ENCODE assay signal across 8 cellular contexts in genomic region chr11:9265211-9266131, GRCh38. TPM values are rescaled to one million over a fixed set of nuclear protein-coding genes. Genes with fewer than 3 reads are reported as not detected.
DNase-seq lines count a peak whose midpoint lies in the region; ATAC-seq, FAIRE-seq and TF ChIP-seq lines count a peak whose summit lies in the region.

Gene DENND5A, minus strand, starts transcription at chr11:9265350. Its CDS starts 281 bp downstream, at chr11:9265069.

- TF ChIP-seq POLR2A in A549 (IDR thresholded peaks at IDR 0.05; ENCODE audit: low read length), result peak; percentile 76

- H3K4me2 ChIP-seq in A549, result peak within 1 kb of the TSS; percentile 87
- peak within 1 kb of the TSS; percentile 85 for H3K4me2 ChIP-seq in OCI-LY1 (ENCODE audit: low read length)

- no peaks in the 10 kb centered on the region for H3K79me2 ChIP-seq in OCI-LY1 (ENCODE audit: insufficient read depth, low read length)

- TF ChIP-seq EP300 in A549 (IDR thresholded peaks at IDR 0.05), result no peak

- POLR2A ChIA-PET in A549 (lab: Yijun Ruan, JAX), result interaction anchor here (0.6 to 1.6 kb wide), 4 partner anchors 10 to 195 kb away, joined by 3 to 10 read pairs (median 6); partner anchors contain the start of genes IPO7 and ZNF143

- peak; percentile 88 to 91 for ATAC-seq in A549
- ATAC-seq in GM18868 (IDR thresholded peaks at IDR 0.05; ENCODE audit: unreplicated experiment), result peak; percentile 59
- ATAC-seq in activated T-cell treated with anti-CD3 and anti-CD28 coated beads, Interleukin-2, amount 50 U/mL, for 4 hours, result peak; percentile 38 to 44
- peak; percentile 71 for ATAC-seq in stimulated activated memory B cell treated with anti-CD40 and anti-IgM and Interleukin-4, amounts not matched to agents 10 μg/mL and 1 μg/mL and 100 μg/mL, for 72 hours

- H3K4me1 ChIP-seq in A549, result peaks cover 29% of the 10 kb centered on the region
- H3K4me1 ChIP-seq in OCI-LY1 (ENCODE audit: insufficient read depth, low read length, severe bottlenecking), result peaks cover 21% of the 10 kb centered on the region
- peaks cover 0 to 2% of the 10 kb centered on the region in 2 donors for H3K4me1 ChIP-seq in esophagus (ENCODE audit: control insufficient read depth in 2 of 2, insufficient read depth in 2 of 2, low read length in 1 of 2)

- H3K4me3 Mint-ChIP-seq in activated T-cell treated with anti-CD3 and anti-CD28 coated beads, Interleukin-2, amount 50 U/mL, for 4 hours, result peak within 1 kb of the TSS; percentile 95
- H3K4me3 Mint-ChIP-seq in stimulated activated memory B cell treated with anti-CD40 and anti-IgM and Interleukin-4, amounts not matched to agents 10 μg/mL and 1 μg/mL and 100 μg/mL, for 72 hours, result peak within 1 kb of the TSS; percentile 85

- H3K27me3 ChIP-seq in OCI-LY1 (ENCODE audit: insufficient read depth, low read length) (no peaks in the 10 kb centered on the region), esophagus (ENCODE audit: control insufficient read depth in 1 of 2, insufficient read depth in 2 of 2, low read length in 2 of 2) (no peaks in the 10 kb centered on the region)

- no peaks in the 10 kb centered on the region for H4K20me1 ChIP-seq in OCI-LY1 (ENCODE audit: insufficient read depth, low read length)

- H3K4me3 ChIP-seq in A549 (peak within 1 kb of the TSS; percentile 76), OCI-LY1 (ENCODE audit: low read depth, low read length, poor library complexity, severe bottlenecking) (peak within 1 kb of the TSS; percentile 82), esophagus (ENCODE audit: low read depth in 1 of 2, low read length in 2 of 2) (peak within 1 kb of the TSS; percentile 78 to 84)

- no peak for TF ChIP-seq CTCF in A549 (IDR thresholded peaks at IDR 0.05)
- no peak for TF ChIP-seq CTCF in OCI-LY1 (IDR thresholded peaks at IDR 0.05; ENCODE audit: low read length)

- FAIRE-seq in A549 (lab: Jason Lieb, UNC) (no peak), HTR-8/SVneo (lab: Jason Lieb, UNC) (peak; percentile 74)

- no peaks in the 10 kb centered on the region for H3K9me2 ChIP-seq in OCI-LY1 (ENCODE audit: low read depth, low read length)

- TF ChIP-seq RAD21 in A549 (conservative IDR thresholded peaks at IDR 0.05 in 1 of 2, IDR thresholded peaks at IDR 0.05 in 1 of 2), result no peak

- no peaks in the 10 kb centered on the region for H3K36me3 Mint-ChIP-seq in activated T-cell treated with anti-CD3 and anti-CD28 coated beads, Interleukin-2, amount 50 U/mL, for 4 hours (ENCODE audit: insufficient read depth)
- H3K36me3 Mint-ChIP-seq in stimulated activated memory B cell treated with anti-CD40 and anti-IgM and Interleukin-4, amounts not matched to agents 10 μg/mL and 1 μg/mL and 100 μg/mL, for 72 hours, result no peaks in the 10 kb centered on the region

- H3K27ac ChIP-seq in A549 (peak within 1 kb of the TSS; percentile 91 to 96), OCI-LY1 (ENCODE audit: low read depth, low read length, poor library complexity, severe bottlenecking) (no peak within 1 kb of the TSS), esophagus (ENCODE audit: low read depth in 2 of 2, low read length in 1 of 2) (peak within 1 kb of the TSS; percentile 85 to 89)

- H3K9me3 Mint-ChIP-seq in activated T-cell treated with anti-CD3 and anti-CD28 coated beads, Interleukin-2, amount 50 U/mL, for 4 hours, result no peaks in the 10 kb centered on the region
- H3K9me3 Mint-ChIP-seq in stimulated activated memory B cell treated with anti-CD40 and anti-IgM and Interleukin-4, amounts not matched to agents 10 μg/mL and 1 μg/mL and 100 μg/mL, for 72 hours, result no peaks in the 10 kb centered on the region

- WGBS in A549 (ENCODE audit: missing lambda C conversion rate), result 25% methylated on average over 29 of the region's 63 CpGs
- 7% methylated on average over 57 to 63 of the region's 63 CpGs for WGBS in esophagus, 2 donors

- H3K4me1 Mint-ChIP-seq in activated T-cell treated with anti-CD3 and anti-CD28 coated beads, Interleukin-2, amount 50 U/mL, for 4 hours (ENCODE audit: low read depth), result peaks cover 37% of the 10 kb centered on the region
- H3K4me1 Mint-ChIP-seq in stimulated activated memory B cell treated with anti-CD40 and anti-IgM and Interleukin-4, amounts not matched to agents 10 μg/mL and 1 μg/mL and 100 μg/mL, for 72 hours, result peaks cover 40% of the 10 kb centered on the region

- peak within 1 kb of the TSS; percentile 60; the same call in 1 of the 2 replicates for H3K9ac ChIP-seq in OCI-LY1 (ENCODE audit: low read length)

- no peaks in the 10 kb centered on the region for H3K36me3 ChIP-seq in OCI-LY1 (ENCODE audit: insufficient read depth, low read length)
- H3K36me3 ChIP-seq in esophagus (ENCODE audit: control insufficient read depth in 2 of 2, insufficient read depth in 2 of 2, low read length in 1 of 2), result no peaks in the 10 kb centered on the region

- no peak within 1 kb of the TSS for H2AFZ ChIP-seq in OCI-LY1 (ENCODE audit: low read length)

- peak within 1 kb of the TSS; percentile 81 for H3K27ac Mint-ChIP-seq in stimulated activated memory B cell treated with anti-CD40 and anti-IgM and Interleukin-4, amounts not matched to agents 10 μg/mL and 1 μg/mL and 100 μg/mL, for 72 hours

- no peaks in the 10 kb centered on the region for H3F3A ChIP-seq in OCI-LY1 (ENCODE audit: insufficient read depth, low read length)

- H3K27me3 Mint-ChIP-seq in activated T-cell treated with anti-CD3 and anti-CD28 coated beads, Interleukin-2, amount 50 U/mL, for 4 hours (ENCODE audit: low read depth), result no peaks in the 10 kb centered on the region
- H3K27me3 Mint-ChIP-seq in stimulated activated memory B cell treated with anti-CD40 and anti-IgM and Interleukin-4, amounts not matched to agents 10 μg/mL and 1 μg/mL and 100 μg/mL, for 72 hours, result no peaks in the 10 kb centered on the region

- DNase-seq in A549 (ENCODE audit: low read depth in 1 of 2, low spot score in 1 of 2) (peak; percentile 86 to 98), HTR-8/SVneo (ENCODE audit: insufficient read length, low spot score) (peak; percentile 98), mucosa of gallbladder (ENCODE audit: low spot score) (peak; percentile 80)
- DNase-seq in activated T-cell treated with anti-CD3 and anti-CD28 coated beads, Interleukin-2, amount 50 U/mL, for 4 hours, result peak; percentile 39

- H3K9me3 ChIP-seq in A549 (no peaks in the 10 kb centered on the region), OCI-LY1 (ENCODE audit: low read length) (no peaks in the 10 kb centered on the region), esophagus (ENCODE audit: control insufficient read depth in 2 of 2, insufficient read depth in 1 of 2, low read depth in 1 of 2, low read length in 1 of 2) (no peaks in the 10 kb centered on the region)

- CTCF ChIA-PET in A549 (lab: Yijun Ruan, JAX), result interaction anchor here (0.6 to 1.8 kb wide), 3 partner anchors 10 to 78 kb away, joined by 3 to 9 read pairs (median 3); no protein-coding TSS in a partner anchor

TF ChIP-seq in A549, 52 proteins besides CTCF, POLR2A, EP300 and RAD21:
- no peak for TF ChIP-seq ZFP36 (IDR thresholded peaks at IDR 0.05; ENCODE audit: borderline replicate concordance, partially characterized antibody)
- TF ChIP-seq MAX (IDR thresholded peaks at IDR 0.05), result peak; percentile 73
- TF ChIP-seq JUN (IDR thresholded peaks at IDR 0.05), result peak in 1 of 2 experiments; percentile 74; a peak in 2 of 5 replicates
- TF ChIP-seq SREBF2 (IDR thresholded peaks at IDR 0.05), result no peak
- TF ChIP-seq GATA3 (IDR thresholded peaks at IDR 0.05; ENCODE audit: borderline replicate concordance), result peak; percentile 17; the same call in 1 of the 2 replicates
- TF ChIP-seq PHF8 (IDR thresholded peaks at IDR 0.05; ENCODE audit: borderline replicate concordance, low read depth), result peak; percentile 67; the same call in 1 of the 2 replicates
- no peak for TF ChIP-seq NPAS2 (CRISPR knock-in tag; IDR thresholded peaks at IDR 0.05; ENCODE audit: borderline replicate concordance)
- TF ChIP-seq, protein P1, sequence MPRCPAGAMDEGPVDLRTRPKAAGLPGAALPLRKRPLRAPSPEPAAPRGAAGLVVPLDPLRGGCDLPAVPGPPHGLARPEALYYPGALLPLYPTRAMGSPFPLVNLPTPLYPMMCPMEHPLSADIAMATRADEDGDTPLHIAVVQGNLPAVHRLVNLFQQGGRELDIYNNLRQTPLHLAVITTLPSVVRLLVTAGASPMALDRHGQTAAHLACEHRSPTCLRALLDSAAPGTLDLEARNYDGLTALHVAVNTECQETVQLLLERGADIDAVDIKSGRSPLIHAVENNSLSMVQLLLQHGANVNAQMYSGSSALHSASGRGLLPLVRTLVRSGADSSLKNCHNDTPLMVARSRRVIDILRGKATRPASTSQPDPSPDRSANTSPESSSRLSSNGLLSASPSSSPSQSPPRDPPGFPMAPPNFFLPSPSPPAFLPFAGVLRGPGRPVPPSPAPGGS (IDR thresholded peaks at IDR 0.05), result peak; percentile 75; the same call in 2 of the 3 replicates
TF ChIP-seq in A549: peak in this region for 5.

RNA-seq across cellular contexts. Expression of gene DENND5A, which starts in this region (rescaled TPM):
- polyA plus RNA-seq in A549 (2011; rRNA removed) (88.7 and 120 TPM in 2 replicates), A549 (2017; fragmentation: RNase III; extraction: RNeasy Plus Mini Kit Qiagen cat#74134 plus additional on column Dnase treatment) (35.7 to 41.5 TPM (median 36.6 TPM) in 3 replicates), esophagus (10 to 100 TPM in 1 of 2 donors, 1 to 10 TPM in 1; 6.9 to 15.4 TPM)
- 93.3 and 114 TPM in 2 replicates for polyA plus RNA-seq in A549 (2012; cell fraction: cytosol; rRNA removed)
- 79.9 and 89.7 TPM in 2 replicates for polyA plus RNA-seq in A549 (2012; cell fraction: nucleus; rRNA removed)
- 241 and 328 TPM in 2 replicates for polyA minus RNA-seq in A549 (2011; rRNA and poly(A)+ RNA removed)
- 10 to 100 TPM; 32.5 to 62.9 (median 44.2) TPM for total RNA-seq in activated T-cell treated with anti-CD3 and anti-CD28 coated beads, Interleukin-2, amount 50 U/mL, for 4 hours
- total RNA-seq in mucosa of gallbladder, result 54.0 TPM

Comparison
In these comparisons a context has a peak if more than half of its experiments do, and no peak if none do; other contexts are left out.
1. DNase-seq: peak in every context shown above with its lines; median percentile 98 in HTR-8/SVneo; 92 in A549; 80 in mucosa of gallbladder; 39 in activated T-cell treated with anti-CD3 and anti-CD28 coated beads, Interleukin-2, amount 50 U/mL, for 4 hours.